Comparison of ENCODE assay signal across 7 cellular contexts in the genomic region with DNA sequence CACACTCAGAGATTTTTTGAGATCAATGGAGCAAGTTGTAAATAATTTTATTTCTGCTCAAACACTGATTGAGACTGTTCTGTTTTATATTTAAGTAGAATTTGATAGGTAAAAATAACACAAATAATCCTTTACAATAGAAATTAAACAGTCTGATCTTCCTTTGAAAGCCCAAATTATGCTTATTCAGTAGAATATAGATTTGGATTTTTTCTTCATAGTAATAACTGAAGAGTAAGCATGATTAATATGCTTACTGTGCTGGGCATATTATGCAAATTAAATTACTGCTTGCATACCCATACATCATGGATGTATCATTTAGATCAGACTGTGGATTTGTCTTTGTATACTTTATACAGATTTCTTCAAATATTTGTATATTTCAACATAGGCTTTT.
"Had no signal": no experiment of that assay in that cellular context is flagged by ENCODE, and none has a peak within 500 bp of the region (broad histone marks: within the 10 kb centered on the region; RNA-seq: fewer than 3 reads in every experiment).

No MANE protein-coding gene starts in this region.

- FAIRE-seq: GM12878, GM12891, GM12892, GM18507, GM19239 had no signal

- H3K4me3 ChIP-seq: GM12878 had no signal

- ATAC-seq: GM12878 had no signal

- DNase-seq: GDM1, GF-D8 had no signal
